In genomic region chr7:18036783-18037182, GRCh38 we compare ENCODE assay signal across 38 cellular contexts. TPM values are rescaled to one million over a fixed set of nuclear protein-coding genes. Genes with fewer than 3 reads are reported as not detected.
"Had no signal": no experiment of that assay in that cellular context is flagged by ENCODE, and none has a peak within 500 bp of the region (broad histone marks: within the 10 kb centered on the region; RNA-seq: fewer than 3 reads in every experiment).

No MANE protein-coding gene starts in this region.

- H3K36me3 Mint-ChIP-seq: activated CD4-positive, alpha-beta memory T cell treated with anti-CD3 and anti-CD28 coated beads for 36 hours; activated naive CD4-positive, alpha-beta T cell treated with anti-CD3 and anti-CD28 coated beads, Interleukin-2, amount 50 U/mL, for 72 hours; activated naive CD8-positive, alpha-beta T cell treated with anti-CD3 and anti-CD28 coated beads for 36 hours had no signal

- H3K4me1 Mint-ChIP-seq: activated B cell treated with CpG ODN at 0.5 μM for 24 hours; activated naive CD8-positive, alpha-beta T cell treated with anti-CD3 and anti-CD28 coated beads for 36 hours; activated T-helper 17 cell treated with anti-CD3 and anti-CD28 coated beads, Interleukin-2, amount 50 U/mL, for 72 hours had no signal

- H3K4me1 ChIP-seq: adrenal gland, body of pancreas, breast epithelium had no signal

- H3K27ac ChIP-seq: adrenal gland, body of pancreas, brain microvascular endothelial cell, breast epithelium, VCaP had no signal

- H3K36me3 ChIP-seq: adrenal gland, brain microvascular endothelial cell, breast epithelium had no signal

- H3K4me3 ChIP-seq: adrenal gland, body of pancreas, breast epithelium had no signal

- ATAC-seq: activated CD8-positive, alpha-beta T cell treated with anti-CD3 and anti-CD28 coated beads for 36 hours; activated naive CD4-positive, alpha-beta T cell treated with anti-CD3 and anti-CD28 coated beads, Interleukin-2, amount 50 U/mL, for 72 hours; activated T-cell treated with anti-CD3 and anti-CD28 coated beads, Interleukin-2, amount 50 U/mL, for 4 hours; activated T-cell treated with anti-CD3 and anti-CD28 coated beads, Interleukin-2, amount 50 U/mL, for 72 hours; activated T-helper 17 cell treated with anti-CD3 and anti-CD28 coated beads, Interleukin-2, amount 50 U/mL, for 72 hours; body of pancreas had no signal

- H3K27ac Mint-ChIP-seq: activated B cell treated with CpG ODN at 0.5 μM for 24 hours; activated CD4-positive, alpha-beta memory T cell treated with anti-CD3 and anti-CD28 coated beads for 36 hours; activated CD8-positive, alpha-beta T cell treated with anti-CD3 and anti-CD28 coated beads for 36 hours; activated naive CD4-positive, alpha-beta T cell treated with anti-CD3 and anti-CD28 coated beads for 36 hours; activated naive CD4-positive, alpha-beta T cell treated with anti-CD3 and anti-CD28 coated beads, Interleukin-2, amount 50 U/mL, for 72 hours; activated naive CD8-positive, alpha-beta T cell treated with anti-CD3 and anti-CD28 coated beads for 36 hours; activated T-cell treated with anti-CD3 and anti-CD28 coated beads, Interleukin-2, amount 50 U/mL, for 72 hours; activated T-helper 1 cell treated with anti-CD3 and anti-CD28 coated beads, Interleukin-12 subunit alpha, Interleukin-12 subunit beta, Interleukin-2, Interleukin-4 antibody, amounts not matched to agents 30 ng/mL and 10 ng/mL and 1 ng/mL, durations not matched to agents 14 hours and 24 hours and 36 hours; activated T-helper 17 cell treated with anti-CD3 and anti-CD28 coated beads, Interleukin-2, amount 50 U/mL, for 72 hours; T-helper 1 cell treated with Interleukin-12 subunit alpha and Interleukin-12 subunit beta and Interleukin-4 antibody, amounts not matched to agents 30 μg/mL and 1 μg/mL, for 36 hours; T-helper 2 cell treated with Interferon-gamma antibody and Interleukin-4, amounts not matched to agents 5 μg/mL and 100 μg/mL, for 36 hours had no signal

- H3K9me3 ChIP-seq: adrenal gland, body of pancreas, breast epithelium had no signal

- H3K4me3 Mint-ChIP-seq: activated B cell treated with CpG ODN at 0.5 μM for 24 hours; activated CD4-positive, alpha-beta memory T cell treated with anti-CD3 and anti-CD28 coated beads for 36 hours; activated CD8-positive, alpha-beta T cell treated with anti-CD3 and anti-CD28 coated beads for 36 hours; activated naive CD4-positive, alpha-beta T cell treated with anti-CD3 and anti-CD28 coated beads for 36 hours; activated naive CD8-positive, alpha-beta T cell treated with anti-CD3 and anti-CD28 coated beads for 36 hours; activated T-cell treated with anti-CD3 and anti-CD28 coated beads, Interleukin-2, amount 50 U/mL, for 4 hours; activated T-cell treated with anti-CD3 and anti-CD28 coated beads, Interleukin-2, amount 50 U/mL, for 72 hours; activated T-helper 1 cell treated with anti-CD3 and anti-CD28 coated beads, Interleukin-12 subunit alpha, Interleukin-12 subunit beta, Interleukin-2, Interleukin-4 antibody, amounts not matched to agents 30 ng/mL and 10 ng/mL and 1 ng/mL, durations not matched to agents 14 hours and 24 hours and 36 hours; activated T-helper 17 cell treated with anti-CD3 and anti-CD28 coated beads, Interleukin-2, amount 50 U/mL, for 72 hours; T-helper 1 cell treated with Interleukin-12 subunit alpha and Interleukin-12 subunit beta and Interleukin-4 antibody, amounts not matched to agents 30 μg/mL and 1 μg/mL, for 36 hours; T-helper 2 cell treated with Interferon-gamma antibody and Interleukin-4, amounts not matched to agents 5 μg/mL and 100 μg/mL, for 36 hours had no signal

- H3K9me3 Mint-ChIP-seq: activated B cell treated with CpG ODN at 0.5 μM for 24 hours; activated CD4-positive, alpha-beta memory T cell treated with anti-CD3 and anti-CD28 coated beads for 36 hours; activated CD8-positive, alpha-beta T cell treated with anti-CD3 and anti-CD28 coated beads for 36 hours; activated naive CD4-positive, alpha-beta T cell treated with anti-CD3 and anti-CD28 coated beads for 36 hours; activated naive CD4-positive, alpha-beta T cell treated with anti-CD3 and anti-CD28 coated beads, Interleukin-2, amount 50 U/mL, for 72 hours; activated naive CD8-positive, alpha-beta T cell treated with anti-CD3 and anti-CD28 coated beads for 36 hours; activated T-cell treated with anti-CD3 and anti-CD28 coated beads, Interleukin-2, amount 50 U/mL, for 4 hours; activated T-cell treated with anti-CD3 and anti-CD28 coated beads, Interleukin-2, amount 50 U/mL, for 72 hours; activated T-helper 1 cell treated with anti-CD3 and anti-CD28 coated beads, Interleukin-12 subunit alpha, Interleukin-12 subunit beta, Interleukin-2, Interleukin-4 antibody, amounts not matched to agents 30 ng/mL and 10 ng/mL and 1 ng/mL, durations not matched to agents 14 hours and 24 hours and 36 hours; activated T-helper 17 cell treated with anti-CD3 and anti-CD28 coated beads, Interleukin-2, amount 50 U/mL, for 72 hours; T-helper 1 cell treated with Interleukin-12 subunit alpha and Interleukin-12 subunit beta and Interleukin-4 antibody, amounts not matched to agents 30 μg/mL and 1 μg/mL, for 36 hours; T-helper 2 cell treated with Interferon-gamma antibody and Interleukin-4, amounts not matched to agents 5 μg/mL and 100 μg/mL, for 36 hours had no signal

- DNase-seq: activated B cell treated with CpG ODN at 0.5 μM for 24 hours; activated CD4-positive, alpha-beta memory T cell treated with anti-CD3 and anti-CD28 coated beads for 36 hours; activated CD4-positive, alpha-beta T cell treated with anti-CD3 and anti-CD28 coated beads for 4 hours; activated CD4-positive, alpha-beta T cell treated with anti-CD3 and anti-CD28 coated beads, Interleukin-2, amount 50 U/mL, for 1 hour; activated CD4-positive, alpha-beta T cell treated with anti-CD3 and anti-CD28 coated beads, Interleukin-2, amount 50 U/mL, for 4 hours; activated CD4-positive, CD25-positive, alpha-beta regulatory T cell treated with anti-CD3 and anti-CD28 coated beads, Interleukin-2, amount 50 U/mL, for 72 hours; activated CD8-positive, alpha-beta memory T cell treated with anti-CD3 and anti-CD28 coated beads, Interleukin-2, amount 50 U/mL, for 4 hours; activated CD8-positive, alpha-beta T cell treated with anti-CD3 and anti-CD28 coated beads for 36 hours; activated effector memory CD4-positive, alpha-beta T cell treated with anti-CD3 and anti-CD28 coated beads, Interleukin-2, amount 50 U/mL, for 16 hours; activated gamma-delta T cell treated with Interleukin-2 at 50 U/mL for 16 hours; activated naive CD4-positive, alpha-beta T cell; activated naive CD4-positive, alpha-beta T cell treated with anti-CD3 and anti-CD28 coated beads for 36 hours; activated naive CD4-positive, alpha-beta T cell treated with anti-CD3 and anti-CD28 coated beads, Interleukin-2, amount 50 U/mL, for 16 hours; activated naive CD8-positive, alpha-beta T cell treated with anti-CD3 and anti-CD28 coated beads for 36 hours; activated T-cell treated with anti-CD3 and anti-CD28 coated beads for 4 hours; activated T-cell treated with anti-CD3 and anti-CD28 coated beads, Interleukin-2, amount 50 U/mL, for 1 hour; activated T-cell treated with anti-CD3 and anti-CD28 coated beads, Interleukin-2, amount 50 U/mL, for 4 hours; activated T-cell treated with anti-CD3 and anti-CD28 coated beads, Interleukin-2, amount 50 U/mL, for 72 hours; adrenal gland; amniotic stem cell; aorta; body of pancreas; brain microvascular endothelial cell; central memory CD4-positive, alpha-beta T cell; T-helper 1 cell; T-helper 2 cell; T-helper 9 cell had no signal

- H3K27me3 Mint-ChIP-seq: activated B cell treated with CpG ODN at 0.5 μM for 24 hours; activated CD4-positive, alpha-beta memory T cell treated with anti-CD3 and anti-CD28 coated beads for 36 hours; activated T-helper 17 cell treated with anti-CD3 and anti-CD28 coated beads, Interleukin-2, amount 50 U/mL, for 72 hours had no signal

- H3K27me3 ChIP-seq: adrenal gland, body of pancreas, brain microvascular endothelial cell, breast epithelium had no signal

RNA-seq across cellular contexts. Expression of gene PRPS1L1, which starts 9.1 kb away (rescaled TPM):
- total RNA-seq: activated B cell treated with CpG ODN at 0.5 μM for 24 hours; activated CD4-positive, alpha-beta memory T cell treated with anti-CD3 and anti-CD28 coated beads for 36 hours; activated CD8-positive, alpha-beta memory T cell treated with anti-CD3 and anti-CD28 coated beads for 36 hours; activated CD8-positive, alpha-beta T cell treated with anti-CD3 and anti-CD28 coated beads for 36 hours; activated naive CD4-positive, alpha-beta T cell treated with anti-CD3 and anti-CD28 coated beads for 36 hours; activated naive CD4-positive, alpha-beta T cell treated with anti-CD3 and anti-CD28 coated beads, Interleukin-2, amount 50 U/mL, for 72 hours; activated naive CD8-positive, alpha-beta T cell treated with anti-CD3 and anti-CD28 coated beads for 36 hours; activated T-cell treated with anti-CD3 and anti-CD28 coated beads, Interleukin-2, amount 50 U/mL, for 4 hours; activated T-cell treated with anti-CD3 and anti-CD28 coated beads, Interleukin-2, amount 50 U/mL, for 72 hours; activated T-helper 1 cell treated with anti-CD3 and anti-CD28 coated beads, Interleukin-12 subunit alpha, Interleukin-12 subunit beta, Interleukin-2, Interleukin-4 antibody, amounts not matched to agents 30 ng/mL and 10 ng/mL and 1 ng/mL, durations not matched to agents 14 hours and 24 hours and 36 hours; activated T-helper 17 cell treated with anti-CD3 and anti-CD28 coated beads, Interleukin-2, amount 50 U/mL, for 72 hours; adrenal gland; aorta; astrocyte; body of pancreas; breast epithelium; cardiac septum; cerebellum had no signal
- polyA plus RNA-seq: adrenal gland, aorta had no signal
